ENCODE assay signal across 17 cellular contexts in genomic region chr14:38737657-38738056, GRCh38.
"Had no signal": no experiment of that assay in that cellular context is flagged by ENCODE, and none has a peak within 500 bp of the region (broad histone marks: within the 10 kb centered on the region; RNA-seq: fewer than 3 reads in every experiment).

No MANE protein-coding gene starts in this region.

- H3K4me1 ChIP-seq: breast epithelium, heart left ventricle, left ventricle myocardium inferior, psoas muscle, testis had no signal

- ATAC-seq: activated CD8-positive, alpha-beta memory T cell treated with anti-CD3 and anti-CD28 coated beads, Interleukin-2, amount 10 ng/mL, durations not matched to agents 7 days and 5 days; heart left ventricle; psoas muscle had no signal

- H3K36me3 Mint-ChIP-seq: activated CD8-positive, alpha-beta memory T cell treated with anti-CD3 and anti-CD28 coated beads, Interleukin-2, amount 10 ng/mL, durations not matched to agents 7 days and 5 days; activated naive CD8-positive, alpha-beta T cell treated with anti-CD3 and anti-CD28 coated beads for 36 hours; naive B cell had no signal

- H3K9me3 Mint-ChIP-seq: activated naive CD8-positive, alpha-beta T cell treated with anti-CD3 and anti-CD28 coated beads for 36 hours had no signal

- DNase-seq: activated CD4-positive, alpha-beta T cell treated with anti-CD3 and anti-CD28 coated beads for 1 hour; activated CD4-positive, alpha-beta T cell treated with anti-CD3 and anti-CD28 coated beads, Interleukin-2, amount 50 U/mL, for 48 hours; activated CD8-positive, alpha-beta memory T cell treated with anti-CD3 and anti-CD28 coated beads, Interleukin-2, amount 10 ng/mL, durations not matched to agents 7 days and 5 days; activated effector memory CD4-positive, alpha-beta T cell treated with anti-CD3 and anti-CD28 coated beads, Interleukin-2, amount 50 U/mL, for 16 hours; activated naive CD8-positive, alpha-beta T cell treated with anti-CD3 and anti-CD28 coated beads for 36 hours; activated T-cell treated with anti-CD3 and anti-CD28 coated beads, Interleukin-2, amount 50 U/mL, for 24 hours; foreskin melanocyte; heart left ventricle; left ventricle myocardium inferior; naive B cell; psoas muscle; stimulated activated CD4-positive, alpha-beta T cell treated with anti-CD3 and anti-CD28 coated beads, Interleukin-2, amount 100 ng/mL, for 48 hours; stimulated activated CD8-positive, alpha-beta memory T cell treated with anti-CD3 and anti-CD28 coated beads, Interleukin-4, amount 100 ng/mL, for 48 hours; SW 1271; testis had no signal

- H3K27me3 ChIP-seq: breast epithelium, heart left ventricle, testis had no signal

- H3K27me3 Mint-ChIP-seq: activated CD8-positive, alpha-beta memory T cell treated with anti-CD3 and anti-CD28 coated beads, Interleukin-2, amount 10 ng/mL, durations not matched to agents 7 days and 5 days; activated naive CD8-positive, alpha-beta T cell treated with anti-CD3 and anti-CD28 coated beads for 36 hours; activated T-cell treated with anti-CD3 and anti-CD28 coated beads, Interleukin-2, amount 50 U/mL, for 24 hours had no signal

- H3K4me3 ChIP-seq: breast epithelium, heart left ventricle, left ventricle myocardium inferior, psoas muscle, testis had no signal

- H3K36me3 ChIP-seq: breast epithelium, heart left ventricle, left ventricle myocardium inferior had no signal

- H3K9me3 ChIP-seq: breast epithelium, left ventricle myocardium inferior, psoas muscle, testis had no signal

- H3K4me1 Mint-ChIP-seq: activated CD8-positive, alpha-beta memory T cell treated with anti-CD3 and anti-CD28 coated beads, Interleukin-2, amount 10 ng/mL, durations not matched to agents 7 days and 5 days; activated naive CD8-positive, alpha-beta T cell treated with anti-CD3 and anti-CD28 coated beads for 36 hours; naive B cell had no signal

- H3K27ac Mint-ChIP-seq: activated CD8-positive, alpha-beta memory T cell treated with anti-CD3 and anti-CD28 coated beads, Interleukin-2, amount 10 ng/mL, durations not matched to agents 7 days and 5 days; activated naive CD8-positive, alpha-beta T cell treated with anti-CD3 and anti-CD28 coated beads for 36 hours; activated T-cell treated with anti-CD3 and anti-CD28 coated beads, Interleukin-2, amount 50 U/mL, for 24 hours; naive B cell; stimulated activated naive CD8-positive, alpha-beta T cell treated with anti-CD3 and anti-CD28 coated beads, Interleukin-15, Interleukin-2, amounts not matched to agents 100 ng/mL and 50 ng/mL, for 24 hours had no signal

- H3K27ac ChIP-seq: breast epithelium, heart left ventricle, left ventricle myocardium inferior, psoas muscle, testis had no signal

- H3K4me3 Mint-ChIP-seq: activated CD8-positive, alpha-beta memory T cell treated with anti-CD3 and anti-CD28 coated beads, Interleukin-2, amount 10 ng/mL, durations not matched to agents 7 days and 5 days; activated naive CD8-positive, alpha-beta T cell treated with anti-CD3 and anti-CD28 coated beads for 36 hours; activated T-cell treated with anti-CD3 and anti-CD28 coated beads, Interleukin-2, amount 50 U/mL, for 24 hours; naive B cell; stimulated activated naive CD8-positive, alpha-beta T cell treated with anti-CD3 and anti-CD28 coated beads, Interleukin-15, Interleukin-2, amounts not matched to agents 100 ng/mL and 50 ng/mL, for 24 hours had no signal
